Comparison of ENCODE assay signal across 8 cellular contexts in genomic region chr6:75207211-75207984, GRCh38. TPM values are rescaled to one million over a fixed set of nuclear protein-coding genes. Genes with fewer than 3 reads are reported as not detected.
DNase-seq lines count a peak whose midpoint lies in the region; ATAC-seq and TF ChIP-seq lines count a peak whose summit lies in the region.

No MANE protein-coding gene starts in this region.

- H3K4ac ChIP-seq in neuronal stem cell (ENCODE audit: low read length): no peak overlapping the region

- peak overlapping the region; percentile 64 to 93 (median 84) for H3K27ac ChIP-seq in esophagus squamous epithelium
- H3K27ac ChIP-seq in neuronal stem cell (replicated peaks; ENCODE audit: low read length): no peak overlapping the region
- no peak overlapping the region for H3K27ac ChIP-seq in prostate gland

- peaks cover 73 to 74% of the 10 kb centered on the region in 2 donors for H3K27me3 Mint-ChIP-seq in T-cell

- H3K14ac ChIP-seq in neuronal stem cell (ENCODE audit: low read length): no peak overlapping the region

- H3K9ac ChIP-seq in neuronal stem cell (ENCODE audit: low read depth, low read length, poor library complexity): peak overlapping the region; percentile 33

- H3K27me3 ChIP-seq in esophagus squamous epithelium (peaks cover 0 to 65% (median 3%) of the 10 kb centered on the region in 4 donors), neuronal stem cell (ENCODE audit: control insufficient read depth in 3 of 3, insufficient read depth in 3 of 3, low read depth in 1 of 3, low read length in 3 of 3) (peaks cover 20 to 84% (median 61%) of the 10 kb centered on the region in 3 experiments), prostate gland (replicated peaks; ENCODE audit: insufficient read depth) (peaks cover 3% of the 10 kb centered on the region)

- H3K4me3 Mint-ChIP-seq in T-cell: peak overlapping the region; percentile 70 to 72 (median 71)

- no peaks in the 10 kb centered on the region for H3K79me1 ChIP-seq in neuronal stem cell (ENCODE audit: low read depth, low read length)

- TF ChIP-seq POLR2A in esophagus squamous epithelium (IDR thresholded peaks at IDR 0.05): no peak
- no peak for TF ChIP-seq POLR2A in prostate gland (IDR thresholded peaks at IDR 0.05)
- no peak for TF ChIP-seq POLR2A in GM18505 (IDR thresholded peaks at IDR 0.05; ENCODE audit: borderline replicate concordance, extremely low read depth, insufficient read depth, insufficient read length)

- H2AFZ ChIP-seq in neuronal stem cell (ENCODE audit: low read length): peak overlapping the region; percentile 15

- no peak overlapping the region for H2BK120ac ChIP-seq in neuronal stem cell (ENCODE audit: low read depth, low read length)

- H3K18ac ChIP-seq in neuronal stem cell (ENCODE audit: low read length): peak overlapping the region; percentile 69

- POLR2A ChIA-PET in T-cell (lab: Charles Lee): no interaction called here

- no peak overlapping the region for H3K23ac ChIP-seq in neuronal stem cell (ENCODE audit: low read depth, low read length, poor library complexity)

- peak overlapping the region; percentile 5 for H2BK15ac ChIP-seq in neuronal stem cell (ENCODE audit: low read length)

- no peak overlapping the region for H2BK5ac ChIP-seq in neuronal stem cell (ENCODE audit: low read length)

- H3K4me1 Mint-ChIP-seq in T-cell: peaks cover 54 to 59% (median 54%) of the 10 kb centered on the region in 3 donors

- DNase-seq in DMS53 (lab: John Stamatoyannopoulos, UW) (peak; percentile 76), T-cell (no peak), esophagus squamous epithelium (lab: John Stamatoyannopoulos, UW) (no peak), neuronal stem cell (ENCODE audit: low spot score) (peak; percentile 44), prostate gland (ENCODE audit: low spot score) (no peak)
- DNase-seq in effector CD8-positive, alpha-beta T cell (lab: John Stamatoyannopoulos, UW): no peak

- TF ChIP-seq CTCF in esophagus squamous epithelium (IDR thresholded peaks at IDR 0.05) (no peak), prostate gland (IDR thresholded peaks at IDR 0.05) (no peak)

- H3K36me3 ChIP-seq in esophagus squamous epithelium: no peaks in the 10 kb centered on the region
- H3K36me3 ChIP-seq in neuronal stem cell (replicated peaks in 1 of 2; ENCODE audit: control insufficient read depth in 2 of 2, insufficient read depth in 2 of 2, low read length in 2 of 2): no peaks in the 10 kb centered on the region
- H3K36me3 ChIP-seq in prostate gland: no peaks in the 10 kb centered on the region

- CTCF ChIA-PET in T-cell (lab: Charles Lee): interaction anchor here (0.6 to 11.3 kb wide), 8 partner anchors 9 to 1476 kb away, joined by 3 to 213 read pairs (median 21); no protein-coding TSS in a partner anchor

- H3K27ac Mint-ChIP-seq in T-cell: no peak overlapping the region

- H3K4me2 ChIP-seq in neuronal stem cell (ENCODE audit: insufficient read depth, low read length, poor library complexity, severe bottlenecking): peak overlapping the region; percentile 96

- no peak for ATAC-seq in T-cell (replicated peaks in 1 of 4)
- ATAC-seq in GM18868 (IDR thresholded peaks at IDR 0.05; ENCODE audit: unreplicated experiment): no peak
- no peak for ATAC-seq in GM18505 (IDR thresholded peaks at IDR 0.05; ENCODE audit: unreplicated experiment)

- no peaks in the 10 kb centered on the region for H3K36me3 Mint-ChIP-seq in T-cell

- 46 to 67% methylated on average over 16 to 17 of the region's 33 CpGs for WGBS in esophagus squamous epithelium, 2 donors
- WGBS in neuronal stem cell (ENCODE audit: extremely low coverage in 2 of 2, insufficient read length in 2 of 2, insufficient replicate concordance in 1 of 2), 2 donors: no CpG with 5 or more reads among the region's 33 CpGs
- 56% methylated on average over 33 of the region's 33 CpGs for WGBS in prostate gland

- H4K8ac ChIP-seq in neuronal stem cell (ENCODE audit: low read depth, low read length): no peak overlapping the region

- H2BK12ac ChIP-seq in neuronal stem cell (ENCODE audit: low read length): peak overlapping the region; percentile 9

- peak overlapping the region in 3 of 4 donors; percentile 51 to 71 (median 59) for H3K4me3 ChIP-seq in esophagus squamous epithelium
- H3K4me3 ChIP-seq in neuronal stem cell (ENCODE audit: low read length in 2 of 2): peak overlapping the region in 1 of 2 donors; percentile 73
- no peak overlapping the region for H3K4me3 ChIP-seq in prostate gland

- no peak overlapping the region for H4K91ac ChIP-seq in neuronal stem cell (ENCODE audit: low read depth, low read length, poor library complexity)

- H2AK5ac ChIP-seq in neuronal stem cell (ENCODE audit: low read depth, low read length): no peak overlapping the region

- no peaks in the 10 kb centered on the region for H3K9me3 Mint-ChIP-seq in T-cell

- H3K4me1 ChIP-seq in esophagus squamous epithelium (peaks cover 9 to 74% (median 20%) of the 10 kb centered on the region in 3 donors), neuronal stem cell (ENCODE audit: control insufficient read depth in 2 of 2, insufficient read depth in 1 of 2, low read depth in 1 of 2, low read length in 2 of 2) (peaks cover 5 to 25% of the 10 kb centered on the region in 2 donors), prostate gland (replicated peaks) (no peaks in the 10 kb centered on the region)

- intact Hi-C loops in esophagus squamous epithelium (cut with DNase I) (loop anchor here (10.0 kb wide), 3 partner anchors 803 to 1233 kb away; no protein-coding TSS in a partner anchor), prostate gland (cut with DNase I) (loop anchor here (5.0 kb wide), 2 partner anchors 1115 to 1350 kb away; no protein-coding TSS in a partner anchor)

- H3K9me3 ChIP-seq in esophagus squamous epithelium: no peaks in the 10 kb centered on the region
- H3K9me3 ChIP-seq in neuronal stem cell (replicated peaks in 1 of 2; ENCODE audit: control insufficient read depth in 2 of 2, insufficient read depth in 1 of 2, low read depth in 1 of 2, low read length in 2 of 2): no peaks in the 10 kb centered on the region
- H3K9me3 ChIP-seq in prostate gland: no peaks in the 10 kb centered on the region

RNA-seq across cellular contexts. Expression of gene COL12A1, which starts 1.5 kb away (rescaled TPM):
- under 1 TPM in 3 of 5 donors, not detected in 2; 0.59 to 0.95 (median 0.76) TPM for total RNA-seq in T-cell
- 100 to 1,000 TPM in 1 of 4 donors, 10 to 100 TPM in 3; 15.6 to 131 (median 34.3) TPM for total RNA-seq in esophagus squamous epithelium
- 1.2 TPM for polyA plus RNA-seq in neuronal stem cell (2013, experiment 1 of 2)
- 0.98 TPM for polyA plus RNA-seq in neuronal stem cell (2013, experiment 2 of 2)
- total RNA-seq in prostate gland: 10 to 100 TPM in 1 of 2 donors, 1 to 10 TPM in 1; 8.6 to 40.6 TPM

RNA-seq across cellular contexts. Expression of gene COX7A2, which starts 36.2 kb away (rescaled TPM):
- total RNA-seq in T-cell: 100 to 1,000 TPM; 195 to 213 (median 198) TPM
- 100 to 1,000 TPM; 192 to 530 (median 330) TPM for total RNA-seq in esophagus squamous epithelium
- 1,152 TPM for polyA plus RNA-seq in neuronal stem cell (2013, experiment 1 of 2)
- 1,071 TPM for polyA plus RNA-seq in neuronal stem cell (2013, experiment 2 of 2)
- 100 to 1,000 TPM; 136 to 724 TPM for total RNA-seq in prostate gland

Comparison
In these comparisons a context has a peak if more than half of its experiments do, and no peak if none do; other contexts are left out.
1. DNase-seq: peak in DMS53 (single experiment) and neuronal stem cell (single experiment); none in T-cell (0 of 34), esophagus squamous epithelium (single experiment), prostate gland (single experiment) and effector CD8-positive, alpha-beta T cell (single experiment).
2. H3K27ac ChIP-seq: peak in esophagus squamous epithelium (4 of 4); none in neuronal stem cell (single experiment) and prostate gland (0 of 2).
3. H3K4me3 ChIP-seq: peak in esophagus squamous epithelium (3 of 4); none in prostate gland (0 of 2).
4. RNA of gene COL12A1, which starts 1.5 kb away (total RNA-seq): 8.6 to 40.6 TPM in prostate gland and 15.6 to 131 TPM in esophagus squamous epithelium; 0.59 to 0.95 TPM in T-cell; every median in the first group is over 4 times any median in the second.